ENCODE assay signal across 8 cellular contexts in the genomic region with DNA sequence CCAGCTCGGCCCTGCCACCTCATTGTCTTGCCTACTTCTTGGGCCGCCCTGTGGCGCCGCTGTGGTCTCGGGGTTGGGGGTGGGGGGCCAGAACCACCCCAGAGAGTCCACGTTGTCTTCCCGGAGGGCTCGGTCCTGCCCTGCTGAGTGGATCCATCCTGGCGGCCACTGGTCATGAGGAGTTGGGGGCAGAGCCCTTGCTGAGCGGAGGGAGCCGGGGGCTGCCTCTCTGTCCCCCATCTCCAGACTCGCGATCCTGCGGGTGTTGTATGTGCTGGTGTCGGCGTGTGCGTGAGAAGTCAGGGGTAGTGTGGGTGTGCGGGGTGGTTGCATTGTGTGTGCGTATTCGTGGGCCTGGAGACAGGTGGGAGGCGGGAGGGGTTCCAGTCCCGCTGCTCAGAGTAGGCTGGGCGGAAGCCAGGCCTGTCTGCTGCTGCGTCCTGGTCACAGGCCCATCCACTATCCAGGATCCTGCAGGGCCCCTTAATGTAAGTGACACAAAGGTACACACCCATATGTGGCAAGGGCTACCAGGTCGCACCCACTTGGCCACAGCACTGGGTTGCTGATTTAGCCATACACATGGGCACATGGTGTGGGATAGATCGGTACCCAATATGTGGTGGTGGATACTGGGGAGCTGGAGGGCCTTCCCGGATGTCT. TPM values are rescaled to one million over a fixed set of nuclear protein-coding genes. Genes with fewer than 3 reads are reported as not detected.
DNase-seq lines count a peak whose midpoint lies in the region; ATAC-seq, FAIRE-seq and TF ChIP-seq lines count a peak whose summit lies in the region.

No MANE protein-coding gene starts in this region.

- no peak overlapping the region for H3K4me3 ChIP-seq in CD4-positive, alpha-beta memory T cell (ENCODE audit: low read length in 2 of 2)
- H3K4me3 ChIP-seq in WERI-Rb-1 (ENCODE audit: low read depth, low read length) = peak overlapping the region; percentile 56
- peak overlapping the region; percentile 68 for H3K4me3 ChIP-seq in fibroblast of the aortic adventitia (ENCODE audit: low read depth, low read length)
- H3K4me3 ChIP-seq in pancreas = peak overlapping the region in 3 of 4 donors; percentile 34 to 60 (median 35)

- no peak for TF ChIP-seq CTCF in WERI-Rb-1 (IDR thresholded peaks at IDR 0.05; ENCODE audit: low read depth, low read length)
- no peak for TF ChIP-seq CTCF in fibroblast of the aortic adventitia (IDR thresholded peaks at IDR 0.05; ENCODE audit: insufficient read depth, low read length)
- no peak for TF ChIP-seq CTCF in pancreas (IDR thresholded peaks at IDR 0.05)

- H3K4me3 Mint-ChIP-seq in CD4-positive, alpha-beta memory T cell = peak overlapping the region in 6 of 8 donors; percentile 40 to 74 (median 60)

- H3K27me3 Mint-ChIP-seq in CD4-positive, alpha-beta memory T cell = no peaks in the 10 kb centered on the region

- H3K27ac ChIP-seq in CD4-positive, alpha-beta memory T cell (ENCODE audit: low read depth, low read length) = peak overlapping the region; percentile 14
- H3K27ac ChIP-seq in WERI-Rb-1 (peak overlapping the region; percentile 88), pancreas (peak overlapping the region in 3 of 4 donors; percentile 33 to 67 (median 52))

- no peak for FAIRE-seq in pancreas (lab: Jason Lieb, UNC)
- no peak for FAIRE-seq in H54 (lab: Jason Lieb, UNC)

- peaks cover 0 to 3% (median 0%) of the 10 kb centered on the region in 8 donors for H3K9me3 Mint-ChIP-seq in CD4-positive, alpha-beta memory T cell

- DNase-seq in CD4-positive, alpha-beta memory T cell = no peak
- DNase-seq in WERI-Rb-1 (no peak), fibroblast of the aortic adventitia (ENCODE audit: low read depth) (no peak), pancreas (peak in 4 of 6 donors; percentile 10 to 41 (median 28)), NCI-H2196 (lab: John Stamatoyannopoulos, UW; ENCODE audit: unreplicated experiment) (no peak), H54 (ENCODE audit: insufficient read length, low spot score) (no peak)

- peaks cover 3 to 12% (median 8%) of the 10 kb centered on the region in 4 donors for H3K4me1 Mint-ChIP-seq in CD4-positive, alpha-beta memory T cell

- POLR2A ChIA-PET in CD4-positive, alpha-beta memory T cell (lab: Charles Lee; ENCODE audit: partially characterized antibody) = no interaction called here

- peaks cover 15 to 51% of the 10 kb centered on the region in 2 donors for H3K36me3 Mint-ChIP-seq in CD4-positive, alpha-beta memory T cell

- CTCF ChIA-PET in CD4-positive, alpha-beta memory T cell (lab: Charles Lee; ENCODE audit: partially characterized antibody) = interaction anchor here (1.4 kb wide), 1 partner anchor 11 kb away, joined by 3 read pairs; no protein-coding TSS in a partner anchor

- intact Hi-C loops in CD4-positive, alpha-beta memory T cell (cut with micrococcal nuclease) = no loop called here
- intact Hi-C loops in pancreas (cut with DNase I) = no loop called here

- no peak for ATAC-seq in pancreas
- no peak for ATAC-seq in HG03439 (IDR thresholded peaks at IDR 0.05; ENCODE audit: unreplicated experiment)
- ATAC-seq in GM18870 (IDR thresholded peaks at IDR 0.05; ENCODE audit: unreplicated experiment) = no peak

- WGBS in pancreas, 2 donors = 80 to 81% methylated on average over 27 of the region's 27 CpGs

- H3K9me3 ChIP-seq in CD4-positive, alpha-beta memory T cell (ENCODE audit: control insufficient read depth in 1 of 2, low read length in 2 of 2) = no peaks in the 10 kb centered on the region
- H3K9me3 ChIP-seq in WERI-Rb-1 (ENCODE audit: severe bottlenecking) (no peaks in the 10 kb centered on the region), pancreas (no peaks in the 10 kb centered on the region)

- H3K27me3 ChIP-seq in CD4-positive, alpha-beta memory T cell (ENCODE audit: insufficient read depth, low read length) = no peaks in the 10 kb centered on the region
- H3K27me3 ChIP-seq in WERI-Rb-1 (ENCODE audit: insufficient read depth, low read depth, severe bottlenecking) (no peaks in the 10 kb centered on the region), pancreas (no peaks in the 10 kb centered on the region)

- no peaks in the 10 kb centered on the region for H3K4me1 ChIP-seq in CD4-positive, alpha-beta memory T cell (ENCODE audit: insufficient read depth, low read length)
- H3K4me1 ChIP-seq in pancreas = no peaks in the 10 kb centered on the region

- TF ChIP-seq POLR2A in H54 (IDR thresholded peaks at IDR 0.05; ENCODE audit: low read depth, low read length) = no peak

- H3K36me3 ChIP-seq in CD4-positive, alpha-beta memory T cell (ENCODE audit: insufficient read depth, low read length) = peaks cover 33% of the 10 kb centered on the region
- H3K36me3 ChIP-seq in WERI-Rb-1 = peaks cover 41% of the 10 kb centered on the region
- H3K36me3 ChIP-seq in pancreas = peaks cover 0 to 18% (median 0%) of the 10 kb centered on the region in 3 donors

- peak overlapping the region; percentile 24 to 91 (median 71) for H3K27ac Mint-ChIP-seq in CD4-positive, alpha-beta memory T cell

RNA-seq across cellular contexts. Expression of a gene that starts 30.7 kb away (rescaled TPM):
- 100 to 1,000 TPM; 144 to 147 TPM for total RNA-seq in CD4-positive, alpha-beta memory T cell
- 10 to 100 TPM in 1 of 2 donors, 1 to 10 TPM in 1; 4.5 to 16.0 TPM for polyA plus RNA-seq in CD4-positive, alpha-beta memory T cell
- 4.4 and 6.4 TPM in 2 replicates for total RNA-seq in fibroblast of the aortic adventitia (ENCODE audit: low replicate concordance)
- total RNA-seq in pancreas = 10 to 100 TPM; 30.6 to 67.4 (median 37.1) TPM
- 100 to 1,000 TPM; 231 to 265 TPM for polyA plus RNA-seq in pancreas

RNA-seq across cellular contexts. Expression of a gene that starts 33.6 kb away (rescaled TPM):
- total RNA-seq in CD4-positive, alpha-beta memory T cell = 10 to 100 TPM; 59.3 to 59.4 TPM
- polyA plus RNA-seq in CD4-positive, alpha-beta memory T cell = 100 to 1,000 TPM in 1 of 2 donors, 10 to 100 TPM in 1; 86.5 to 102 TPM
- 21.6 and 29.4 TPM in 2 replicates for total RNA-seq in fibroblast of the aortic adventitia (ENCODE audit: low replicate concordance)
- total RNA-seq in pancreas = 10 to 100 TPM; 20.7 to 30.4 (median 22.4) TPM
- polyA plus RNA-seq in pancreas = 10 to 100 TPM; 64.9 to 82.8 TPM

Comparison
In these comparisons a context has a peak if more than half of its experiments do, and no peak if none do; other contexts are left out.
1. DNase-seq: peak in pancreas (4 of 6); none in CD4-positive, alpha-beta memory T cell (0 of 5), WERI-Rb-1 (single experiment), fibroblast of the aortic adventitia (single experiment), NCI-H2196 (single experiment) and H54 (single experiment).
2. H3K27ac ChIP-seq: peak in every context shown above with its lines; median percentile 88 in WERI-Rb-1; 52 in pancreas; 14 in CD4-positive, alpha-beta memory T cell.
3. H3K4me3 ChIP-seq: peak in WERI-Rb-1 (single experiment), fibroblast of the aortic adventitia (single experiment) and pancreas (3 of 4); none in CD4-positive, alpha-beta memory T cell (0 of 2).